ENCODE assay signal across 14 cellular contexts in genomic region chr3:15495461-15496340, GRCh38. TPM values are rescaled to one million over a fixed set of nuclear protein-coding genes. Genes with fewer than 3 reads are reported as not detected.
A peak's percentile ranks its signal among the peaks of the same experiment; 100 is the strongest.
DNase-seq lines count a peak whose midpoint lies in the region; ATAC-seq and TF ChIP-seq lines count a peak whose summit lies in the region.
"Had no signal": no experiment of that assay in that cellular context is flagged by ENCODE, and none has a peak within 500 bp of the region (broad histone marks: within the 10 kb centered on the region; RNA-seq: fewer than 3 reads in every experiment).

No MANE protein-coding gene starts in this region.

- ATAC-seq in gastroesophageal sphincter (peak; percentile 64), GM18867 (IDR thresholded peaks at IDR 0.05; ENCODE audit: unreplicated experiment) (no peak)
- ATAC-seq: activated naive CD4-positive, alpha-beta T cell treated with anti-CD3 and anti-CD28 coated beads, Interleukin-2, amount 50 U/mL, for 72 hours had no signal

- H3K4me3 ChIP-seq in HEK293 (ENCODE audit: low read depth, low read length) (no peak overlapping the region), gastroesophageal sphincter (no peak overlapping the region), osteoblast (ENCODE audit: insufficient read depth, low read length) (no peak overlapping the region)
- H3K4me3 ChIP-seq: SJSA1 had no signal

- 45 to 50% methylated on average over 5 to 8 of the region's 9 CpGs for WGBS in gastroesophageal sphincter (ENCODE audit: low coverage in 1 of 2), 2 donors

- no peak overlapping the region for H3K4me2 ChIP-seq in osteoblast (ENCODE audit: insufficient read depth, low read length)

- DNase-seq in NCI-H510A (lab: John Stamatoyannopoulos, UW) = peak; percentile 68
- DNase-seq in osteoblast (ENCODE audit: insufficient read length, low spot score, missing footprints) = peak; percentile 59
- DNase-seq in activated gamma-delta T cell treated with Interleukin-2 at 50 U/mL for 16 hours = no peak
- no peak for DNase-seq in activated CD4-positive, alpha-beta T cell treated with anti-CD3 and anti-CD28 coated beads for 1 hour
- DNase-seq in activated CD8-positive, alpha-beta memory T cell treated with anti-CD3 and anti-CD28 coated beads, Interleukin-2, amount 50 U/mL, for 4 hours = no peak
- DNase-seq: effector memory CD4-positive, alpha-beta T cell; mesendoderm; NCI-H187 treated with DMSO at 0.1 percent for 48 hours; stimulated activated CD4-positive, alpha-beta T cell treated with anti-CD3 and anti-CD28 coated beads, Interleukin-1b, Interleukin-23, amount 100 ng/mL, for 48 hours had no signal

- H2AFZ ChIP-seq in osteoblast (ENCODE audit: low read length) = no peak overlapping the region

- CTCF ChIA-PET in HEK293 (lab: Yijun Ruan, JAX) = interaction anchor here (0.6 to 1.1 kb wide), 2 partner anchors 24 to 71 kb away, joined by 3 read pairs; no protein-coding TSS in a partner anchor

- H3K9me3 ChIP-seq in HEK293 (ENCODE audit: control insufficient read depth, insufficient read depth, low read depth, low read length) (no peaks in the 10 kb centered on the region), gastroesophageal sphincter (no peaks in the 10 kb centered on the region), osteoblast (ENCODE audit: low read depth, low read length) (no peaks in the 10 kb centered on the region)
- H3K9me3 ChIP-seq: SJSA1 had no signal

- no peak for TF ChIP-seq EP300 in gastroesophageal sphincter (IDR thresholded peaks at IDR 0.05)

- POLR2A ChIA-PET in HEK293 (lab: Yijun Ruan, JAX) = interaction anchor here (0.6 to 0.8 kb wide), 3 partner anchors 178 to 1388 kb away, joined by 3 to 5 read pairs (median 3); no protein-coding TSS in a partner anchor

- H3K27ac ChIP-seq in HEK293 (ENCODE audit: extremely low read depth, low read depth, low read length) (no peak overlapping the region), gastroesophageal sphincter (peak overlapping the region; percentile 12 to 80 (median 68)), osteoblast (ENCODE audit: low read depth, low read length) (no peak overlapping the region)
- H3K27ac ChIP-seq: SJSA1 had no signal

- TF ChIP-seq POLR2A in gastroesophageal sphincter (IDR thresholded peaks at IDR 0.05) = no peak

- no peaks in the 10 kb centered on the region for H4K20me1 ChIP-seq in osteoblast (ENCODE audit: insufficient read depth, low read length)

- H3K4me1 ChIP-seq in HEK293 (ENCODE audit: control insufficient read depth, insufficient read depth, low read length) = peaks cover 5% of the 10 kb centered on the region; the same call in 1 of the 2 replicates
- peaks cover 0 to 44% (median 11%) of the 10 kb centered on the region in 3 donors for H3K4me1 ChIP-seq in gastroesophageal sphincter
- no peaks in the 10 kb centered on the region for H3K4me1 ChIP-seq in osteoblast (ENCODE audit: insufficient read depth, low read length)

- no peak for TF ChIP-seq CTCF in HEK293 (tag by site-specific recombination; IDR thresholded peaks at IDR 0.05)
- TF ChIP-seq CTCF in gastroesophageal sphincter (IDR thresholded peaks at IDR 0.05) = no peak
- no peak for TF ChIP-seq CTCF in osteoblast (IDR thresholded peaks at IDR 0.05; ENCODE audit: extremely low read depth, low read depth, low read length)

- H3K79me2 ChIP-seq in osteoblast (ENCODE audit: insufficient read depth, low read length) = no peaks in the 10 kb centered on the region

- H3K36me3 ChIP-seq in HEK293 (ENCODE audit: control insufficient read depth in 2 of 2, insufficient read depth in 1 of 2, low read length in 2 of 2) (no peaks in the 10 kb centered on the region), gastroesophageal sphincter (no peaks in the 10 kb centered on the region), osteoblast (ENCODE audit: insufficient read depth, low read length) (no peaks in the 10 kb centered on the region)
- H3K36me3 ChIP-seq: SJSA1 had no signal

- no peaks in the 10 kb centered on the region for H3K27me3 ChIP-seq in gastroesophageal sphincter
- H3K27me3 ChIP-seq in osteoblast (ENCODE audit: insufficient read depth, low read length) = no peaks in the 10 kb centered on the region
- H3K27me3 ChIP-seq: SJSA1 had no signal

TF ChIP-seq in HEK293, 187 proteins besides CTCF, POLR2A, EP300 and RAD21:
- TF ChIP-seq ZBTB1 (tag by site-specific recombination; IDR thresholded peaks at IDR 0.05) (no peak), ZBTB49 (tag by site-specific recombination; IDR thresholded peaks at IDR 0.05; ENCODE audit: low read depth) (no peak), ZNF221 (tag by site-specific recombination; IDR thresholded peaks at IDR 0.05; ENCODE audit: borderline replicate concordance) (no peak), ZBTB8A (tag by site-specific recombination; IDR thresholded peaks at IDR 0.05) (no peak), ZNF48 (tag by site-specific recombination; IDR thresholded peaks at IDR 0.05) (no peak), ZNF354C (tag by site-specific recombination; IDR thresholded peaks at IDR 0.05; ENCODE audit: borderline replicate concordance, low read depth) (no peak), ZNF362 (tag by site-specific recombination; IDR thresholded peaks at IDR 0.05) (no peak), SP7 (tag by site-specific recombination; IDR thresholded peaks at IDR 0.05) (peak; percentile 57), ZBTB21 (tag by site-specific recombination; IDR thresholded peaks at IDR 0.05) (no peak), ZNF514 (tag by site-specific recombination; IDR thresholded peaks at IDR 0.05) (no peak), ZIC2 (tag by site-specific recombination; IDR thresholded peaks at IDR 0.05) (0 out of 2 replicates have a peak, but pooled peaks have one; percentile 17), ZNF16 (tag by site-specific recombination; IDR thresholded peaks at IDR 0.05; ENCODE audit: low read depth) (no peak), GLIS1 (tag by site-specific recombination; IDR thresholded peaks at IDR 0.05) (peak; percentile 95), ZNF10 (tag by site-specific recombination; IDR thresholded peaks at IDR 0.05) (peak; percentile 96), ZNF768 (tag by site-specific recombination; IDR thresholded peaks at IDR 0.05) (no peak), ZNF398 (tag by site-specific recombination; IDR thresholded peaks at IDR 0.05) (peak; percentile 33; the same call in 1 of the 2 replicates), PBX3 (CRISPR knock-in tag; IDR thresholded peaks at IDR 0.05) (no peak), ZNF544 (tag by site-specific recombination; IDR thresholded peaks at IDR 0.05) (no peak), ZNF214 (tag by site-specific recombination; IDR thresholded peaks at IDR 0.05; ENCODE audit: borderline replicate concordance) (no peak)

RNA-seq across cellular contexts. Expression of gene COLQ, which starts 25.8 kb away (rescaled TPM):
- 1 to 10 TPM in 3 of 4 donors, under 1 TPM in 1; 0.57 to 2.7 (median 1.8) TPM for total RNA-seq in gastroesophageal sphincter
- 1.4 and 1.5 TPM in 2 replicates for total RNA-seq in osteoblast

Comparison
In these comparisons a context has a peak if more than half of its experiments do, and no peak if none do; other contexts are left out.
1. H3K27ac ChIP-seq: peak in gastroesophageal sphincter (4 of 4); none in HEK293 (single experiment) and osteoblast (single experiment).
2. DNase-seq: peak in NCI-H510A (single experiment) and osteoblast (single experiment); none in activated gamma-delta T cell treated with Interleukin-2 at 50 U/mL for 16 hours (single experiment), activated CD4-positive, alpha-beta T cell treated with anti-CD3 and anti-CD28 coated beads for 1 hour (single experiment) and activated CD8-positive, alpha-beta memory T cell treated with anti-CD3 and anti-CD28 coated beads, Interleukin-2, amount 50 U/mL, for 4 hours (single experiment).